8 cellular contexts compared by ENCODE assay signal in the genomic region with DNA sequence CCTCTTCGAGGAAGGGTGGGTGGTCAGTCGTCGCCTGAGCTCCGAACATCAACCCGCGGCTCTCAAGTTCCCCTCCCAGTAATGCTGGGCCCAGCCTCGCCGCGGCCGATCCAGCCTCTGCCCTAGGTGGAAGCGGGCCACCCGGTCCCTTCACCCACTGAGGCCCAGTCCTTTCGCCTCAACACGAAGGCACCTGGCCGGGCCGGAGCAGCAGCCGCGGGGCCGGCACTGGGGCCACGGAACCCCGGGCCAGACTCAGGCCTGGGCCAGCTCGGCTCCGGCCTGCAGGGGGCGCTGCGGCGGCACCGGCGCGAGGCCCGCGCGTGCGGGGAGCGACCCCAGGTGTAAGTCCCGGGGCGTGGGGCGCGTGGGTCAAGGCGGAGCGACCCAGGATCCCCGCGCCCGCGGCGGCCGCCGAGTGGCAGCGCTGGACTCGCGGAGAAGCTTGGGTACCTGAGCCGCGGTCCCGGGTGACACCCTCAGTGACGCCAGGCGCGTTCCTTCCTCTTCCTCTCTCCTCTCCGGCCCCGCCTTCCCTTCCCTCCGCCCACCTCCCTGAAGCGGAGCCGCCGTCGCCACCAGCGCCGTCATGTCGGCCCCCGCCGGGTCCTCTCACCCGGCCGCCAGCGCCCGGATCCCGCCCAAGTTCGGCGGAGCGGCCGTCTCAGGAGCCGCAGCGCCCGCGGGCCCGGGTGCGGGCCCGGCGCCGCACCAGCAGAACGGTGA. TPM values are rescaled to one million over a fixed set of nuclear protein-coding genes. Genes with fewer than 3 reads are reported as not detected.
A peak's percentile ranks its signal among the peaks of the same experiment; 100 is the strongest.
DNase-seq lines count a peak whose midpoint lies in the region; ATAC-seq, FAIRE-seq and TF ChIP-seq lines count a peak whose summit lies in the region.

TSS of gene SEC24B (plus strand) at position 535 of the 726 bp plus-strand sequence. CDS start at position 590, 55 bp downstream.

- no peaks in the 10 kb centered on the region for H3K27me3 ChIP-seq in psoas muscle (ENCODE audit: insufficient read depth in 3 of 3, low read length in 2 of 3)

- H3K4me3 ChIP-seq in psoas muscle, result peak within 1 kb of the TSS; percentile 91

- no peaks in the 10 kb centered on the region for H3K36me3 ChIP-seq in psoas muscle (ENCODE audit: insufficient read depth in 1 of 2, low read depth in 1 of 2)

- peak; percentile 93 for ATAC-seq in HG02588 (IDR thresholded peaks at IDR 0.05; ENCODE audit: unreplicated experiment)
- peak; percentile 91 to 93 (median 92) for ATAC-seq in T-cell (replicated peaks in 1 of 4)
- ATAC-seq in left cardiac atrium, result peak; percentile 95 to 96
- peak; percentile 95 to 96 (median 95) for ATAC-seq in psoas muscle

- peaks cover 10% of the 10 kb centered on the region for H3K36me3 Mint-ChIP-seq in T-cell

- H3K27ac ChIP-seq in adipose tissue (ENCODE audit: low read depth, low read length) (peak within 1 kb of the TSS; percentile 97), psoas muscle (peak within 1 kb of the TSS; percentile 87)

- H3K4me1 Mint-ChIP-seq in T-cell, result peaks cover 52 to 53% (median 52%) of the 10 kb centered on the region in 3 donors

- DNase-seq in NCI-H1048 (lab: John Stamatoyannopoulos, UW), result peak; percentile 75
- DNase-seq in T-cell, result peak; percentile 78 to 93 (median 88)
- DNase-seq in left cardiac atrium, result peak; percentile 94
- peak; percentile 90 to 94 for DNase-seq in psoas muscle
- DNase-seq in urothelium cell line (ENCODE audit: low spot score), result peak; percentile 87

- intact Hi-C loops in left cardiac atrium (cut with DNase I), result loop anchor here (5.0 to 10.0 kb wide), 3 partner anchors 111 to 224 kb away; partner anchors contain the start of gene MCUB (in 1 of the 2)
- intact Hi-C loops in psoas muscle (cut with DNase I), result loop anchor here (5.0 to 10.0 kb wide), 4 partner anchors 39 to 271 kb away; partner anchors contain the start of gene CASP6 (in 2 of the 2)

- CTCF ChIA-PET in T-cell (lab: Charles Lee), result interaction anchor here (0.5 to 3.1 kb wide), 28 partner anchors 9 to 1575 kb away, joined by 3 to 10 read pairs (median 4); partner anchors contain the start of genes MCUB (in 1 of the 2), PLA2G12A (in 1 of the 2) and RRH (in 1 of the 2)

- TF ChIP-seq CTCF in GM12872 (IDR thresholded peaks at IDR 0.05; ENCODE audit: insufficient read depth, low read depth, low read length), result peak; percentile 76; the same call in 2 of the 3 replicates
- TF ChIP-seq CTCF in psoas muscle (IDR thresholded peaks at IDR 0.05), result peak; percentile 97

- H3K4me1 ChIP-seq in psoas muscle, result peaks cover 47% of the 10 kb centered on the region

- FAIRE-seq in urothelium cell line (lab: Jason Lieb, UNC), result peak; percentile 84

- no peaks in the 10 kb centered on the region for H3K9me3 ChIP-seq in psoas muscle

- H3K4me3 Mint-ChIP-seq in T-cell, result peak within 1 kb of the TSS; percentile 77 to 88 (median 87)

- H3K9me3 Mint-ChIP-seq in T-cell, result no peaks in the 10 kb centered on the region

- no peaks in the 10 kb centered on the region for H3K27me3 Mint-ChIP-seq in T-cell

- WGBS in adipose tissue, 3 donors, result 0 to 1% (median 1%) methylated on average over 65 to 87 of the region's 87 CpGs
- 0 to 1% (median 0%) methylated on average over 53 to 87 of the region's 87 CpGs for WGBS in psoas muscle, 3 donors

- H3K27ac Mint-ChIP-seq in T-cell, result peak within 1 kb of the TSS; percentile 82 to 92

- POLR2A ChIA-PET in T-cell (lab: Charles Lee), result interaction anchor here (0.5 to 0.8 kb wide), 4 partner anchors 18 to 775 kb away, joined by 3 to 4 read pairs (median 3); no protein-coding TSS in a partner anchor

RNA-seq across cellular contexts. Expression of gene SEC24B, which starts in this region (rescaled TPM):
- total RNA-seq in T-cell (10 to 100 TPM; 28.8 to 38.6 (median 32.6) TPM), left cardiac atrium (10 to 100 TPM; 25.5 to 28.6 TPM), psoas muscle (10 to 100 TPM; 30.3 to 34.8 (median 32.7) TPM)
- polyA plus RNA-seq in adipose tissue (10 to 100 TPM in 1 of 3 donors, 1 to 10 TPM in 2; 9.7 to 13.5 (median 9.7) TPM), psoas muscle (10 to 100 TPM; 14.6 to 24.9 (median 16.2) TPM)

Comparison
In these comparisons a context has a peak if more than half of its experiments do, and no peak if none do; other contexts are left out.
1. Peak in every context shown above with its lines: DNase-seq, ATAC-seq, H3K4me3 ChIP-seq and H3K27ac ChIP-seq.